Comparison of ENCODE assay signal across 16 cellular contexts in the genomic region with DNA sequence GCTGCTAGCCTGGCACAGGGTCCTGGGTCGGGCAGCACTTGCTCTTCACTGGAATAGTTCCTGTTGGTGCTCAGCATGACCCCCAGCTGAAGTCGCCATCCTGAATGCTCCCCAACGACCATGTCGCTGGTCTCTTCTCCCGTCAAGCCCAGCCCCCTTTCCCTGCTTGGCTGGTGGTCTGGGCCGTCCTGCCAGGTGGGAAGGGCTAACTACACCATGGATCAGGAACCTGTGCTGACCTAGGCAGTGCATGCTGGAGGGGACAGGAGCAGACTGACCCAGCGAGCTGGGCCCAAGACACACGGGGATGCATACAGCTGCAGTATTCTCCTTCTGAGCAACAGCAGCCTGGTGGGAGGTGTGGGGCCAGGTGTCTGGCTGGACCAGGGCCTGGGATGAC.
"Had no signal": no experiment of that assay in that cellular context is flagged by ENCODE, and none has a peak within 500 bp of the region (broad histone marks: within the 10 kb centered on the region; RNA-seq: fewer than 3 reads in every experiment).

No MANE protein-coding gene starts in this region.

- ATAC-seq: lower lobe of right lung, SK-N-SH treated with all-trans-retinoic acid at 6 μM for 48 hours had no signal

- H3K9me3 Mint-ChIP-seq: activated T-helper 2 cell treated with anti-CD3 and anti-CD28 coated beads, Interferon-gamma antibody, Interleukin-2, Interleukin-4, amounts not matched to agents 10 μg/mL and 5 μg/mL and 100 μg/mL, durations not matched to agents 14 hours and 24 hours and 36 hours had no signal

- DNase-seq: activated T-cell treated with anti-CD3 and anti-CD28 coated beads for 4 hours; anterior cingulate cortex; dorsolateral prefrontal cortex; glutamatergic neuron; lower lobe of right lung; midbrain; nucleus accumbens; stimulated activated CD4-positive, alpha-beta T cell treated with anti-CD3 and anti-CD28 coated beads, Interleukin-4, amount 100 ng/mL, for 1 hour; stimulated activated CD8-positive, alpha-beta memory T cell treated with anti-CD3 and anti-CD28 coated beads, Interleukin-4, amount 100 ng/mL, for 48 hours; tibial artery; uterus had no signal

- H3K27me3 ChIP-seq: breast epithelium, dorsolateral prefrontal cortex, esophagus muscularis mucosa, tibial artery, uterus had no signal

- H3K36me3 Mint-ChIP-seq: activated naive CD8-positive, alpha-beta T cell had no signal

- H3K27ac ChIP-seq: esophagus muscularis mucosa, lower lobe of right lung, tibial artery, uterus had no signal

- H3K4me3 Mint-ChIP-seq: activated naive CD8-positive, alpha-beta T cell had no signal

- H3K9me3 ChIP-seq: breast epithelium, esophagus muscularis mucosa, lower lobe of right lung, tibial artery, uterus had no signal

- H3K27ac Mint-ChIP-seq: activated naive CD8-positive, alpha-beta T cell; activated T-helper 2 cell treated with anti-CD3 and anti-CD28 coated beads, Interferon-gamma antibody, Interleukin-2, Interleukin-4, amounts not matched to agents 10 μg/mL and 5 μg/mL and 100 μg/mL, durations not matched to agents 14 hours and 24 hours and 36 hours had no signal

- H3K27me3 Mint-ChIP-seq: activated naive CD8-positive, alpha-beta T cell had no signal
